In the genomic region with DNA sequence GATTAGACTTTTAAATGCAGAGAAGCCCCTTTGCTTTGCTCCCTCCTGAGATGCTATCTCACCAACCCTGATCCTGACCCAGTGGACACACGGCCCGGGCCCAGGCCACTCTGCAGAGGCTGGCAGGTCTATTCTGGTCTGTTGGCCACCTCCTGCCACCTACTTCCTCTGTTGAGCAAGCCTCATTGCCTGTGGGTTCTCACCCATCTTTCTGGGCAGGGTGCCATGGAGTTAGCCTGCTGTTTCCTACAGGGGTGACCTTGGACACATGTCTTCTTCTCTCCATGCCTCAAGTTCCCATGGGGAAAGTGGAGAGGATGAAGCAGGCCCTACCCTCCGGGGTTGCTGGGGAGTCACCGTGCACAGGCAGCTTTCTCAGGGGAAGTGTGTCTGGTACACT, we compare ENCODE assay signal across 20 cellular contexts.
DNase-seq lines count a peak whose midpoint lies in the region; ATAC-seq and TF ChIP-seq lines count a peak whose summit lies in the region.
"Had no signal": no experiment of that assay in that cellular context is flagged by ENCODE, and none has a peak within 500 bp of the region (broad histone marks: within the 10 kb centered on the region; RNA-seq: fewer than 3 reads in every experiment).

No MANE protein-coding gene starts in this region.

- WGBS in adrenal gland, 4 donors, result 68 to 73% (median 72%) methylated on average over 2 to 4 of the region's 4 CpGs

- H3K9ac ChIP-seq in DND-41 (ENCODE audit: low read depth, low read length), result no peak overlapping the region

- H3K36me3 ChIP-seq in DND-41 (ENCODE audit: insufficient read depth, low read length), result no peaks in the 10 kb centered on the region
- no peaks in the 10 kb centered on the region for H3K36me3 ChIP-seq in adrenal gland (replicated peaks in 1 of 2)
- H3K36me3 ChIP-seq: BE2C had no signal

- DNase-seq in DND-41 (no peak), M059J (ENCODE audit: low read depth) (peak; percentile 50), adrenal gland (peak in 4 of 7 donors; percentile 15 to 54 (median 28)), EL (no peak), COLO668 (lab: John Stamatoyannopoulos, UW; ENCODE audit: unreplicated experiment) (no peak), AG20443 (ENCODE audit: low spot score) (no peak)
- DNase-seq in activated CD4-positive, alpha-beta T cell treated with anti-CD3 and anti-CD28 coated beads for 1 hour, result no peak
- DNase-seq: BE2C; CD4-positive, CD25-positive, alpha-beta regulatory T cell; DMS79; Karpas-422; MV-4-11; NCI-H1105 treated with DMSO at 0.1 percent for 48 hours; NCI-H146; NCI-H1930; NCI-H526 treated with DMSO at 0.1 percent for 48 hours; SIG-M5; T-helper 2 cell had no signal

- no peaks in the 10 kb centered on the region for H4K20me1 ChIP-seq in DND-41 (ENCODE audit: insufficient read depth, low read length)

- H3K4me3 ChIP-seq in DND-41 (ENCODE audit: low read depth in 1 of 2, low read length in 2 of 2) (no peak overlapping the region), adrenal gland (no peak overlapping the region)
- H3K4me3 ChIP-seq: SK-N-MC had no signal

- intact Hi-C loops in adrenal gland (cut with DNase I), result no loop called here

- TF ChIP-seq CTCF in DND-41 (IDR thresholded peaks at IDR 0.05; ENCODE audit: borderline replicate concordance, extremely low read depth, low read length, poor library complexity, severe bottlenecking) (no peak), adrenal gland (IDR thresholded peaks at IDR 0.05) (no peak)

- H2AFZ ChIP-seq in DND-41 (ENCODE audit: low read depth, low read length), result no peak overlapping the region

- TF ChIP-seq POLR2A in adrenal gland (IDR thresholded peaks at IDR 0.05), result no peak

- H3K27ac ChIP-seq in DND-41 (ENCODE audit: low read length) (no peak overlapping the region), adrenal gland (no peak overlapping the region)
- H3K27ac ChIP-seq: SK-N-MC had no signal

- no peaks in the 10 kb centered on the region for H3K79me2 ChIP-seq in DND-41 (ENCODE audit: insufficient read depth, low read length)

- H3K27me3 ChIP-seq in DND-41 (ENCODE audit: insufficient read depth, low read length, poor library complexity), result no peaks in the 10 kb centered on the region
- H3K27me3 ChIP-seq in adrenal gland, result no peaks in the 10 kb centered on the region
- H3K27me3 ChIP-seq: BE2C had no signal

- no peak overlapping the region for H3K4me2 ChIP-seq in DND-41 (ENCODE audit: insufficient read depth, low read length)

- 0 out of 3 replicates have a peak, but pooled peaks have one; percentile 31 for ATAC-seq in DND-41 (ENCODE audit: insufficient read depth, low read depth)
- ATAC-seq: HepG2 had no signal

- H3K4me1 ChIP-seq in DND-41 (ENCODE audit: insufficient read depth, low read length) (peaks cover 10% of the 10 kb centered on the region; the same call in 1 of the 2 replicates), adrenal gland (replicated peaks in 1 of 2) (no peaks in the 10 kb centered on the region)
- H3K4me1 ChIP-seq: BE2C had no signal

- no peaks in the 10 kb centered on the region for H3K9me3 ChIP-seq in DND-41 (ENCODE audit: insufficient read depth, low read length, severe bottlenecking)
- no peaks in the 10 kb centered on the region for H3K9me3 ChIP-seq in adrenal gland (replicated peaks in 1 of 3)
- H3K9me3 ChIP-seq: BE2C had no signal

Comparison
In these comparisons a context has a peak if more than half of its experiments do, and no peak if none do; other contexts are left out.
1. DNase-seq: peak in M059J (single experiment) and adrenal gland (4 of 7); none in DND-41 (single experiment), EL (single experiment), activated CD4-positive, alpha-beta T cell treated with anti-CD3 and anti-CD28 coated beads for 1 hour (single experiment), COLO668 (single experiment) and AG20443 (single experiment).